8 cellular contexts compared by ENCODE assay signal in the genomic region with DNA sequence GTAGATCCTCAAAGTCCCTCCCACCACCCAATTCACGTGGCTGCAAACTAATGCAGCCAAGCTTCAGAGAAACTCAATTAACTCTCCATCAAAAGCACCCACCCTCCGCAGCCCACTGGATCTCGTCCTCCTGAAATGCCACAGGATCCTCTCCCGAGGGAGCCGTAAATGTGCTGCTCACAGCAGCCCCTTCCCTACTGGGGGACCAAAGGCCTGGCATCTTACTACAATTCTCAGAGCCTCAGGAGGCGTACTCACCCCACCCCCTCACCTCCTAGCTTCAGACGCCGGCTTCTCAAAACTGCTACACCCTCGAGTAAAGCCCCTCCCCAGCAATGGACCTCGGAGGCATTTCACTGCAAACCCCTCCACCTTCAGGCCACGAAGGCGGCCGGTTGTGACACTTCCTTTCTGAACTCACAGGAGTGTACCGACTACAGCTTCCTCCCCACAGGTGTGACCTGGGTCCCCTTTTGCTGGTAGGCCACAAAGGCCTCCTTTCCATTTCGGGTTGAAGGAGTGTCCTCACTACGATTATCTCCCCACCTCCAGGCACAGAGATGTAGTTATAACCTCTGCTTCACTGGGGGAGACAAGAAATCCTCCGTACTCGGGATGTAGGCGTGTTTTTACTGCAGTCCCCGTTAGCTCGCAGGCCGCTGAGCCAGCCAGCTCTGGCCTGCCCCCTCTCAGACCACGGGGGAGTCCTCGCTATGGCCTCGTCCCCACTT. TPM values are rescaled to one million over a fixed set of nuclear protein-coding genes. Genes with fewer than 3 reads are reported as not detected.
A peak's percentile ranks its signal among the peaks of the same experiment; 100 is the strongest.
DNase-seq lines count a peak whose midpoint lies in the region; ATAC-seq lines count a peak whose summit lies in the region.

No MANE protein-coding gene starts in this region.

- peaks cover 41% of the 10 kb centered on the region for H3K4me1 ChIP-seq in mononuclear cell (ENCODE audit: insufficient read depth, low read length)

- peak overlapping the region; percentile 98 for H3K27ac Mint-ChIP-seq in activated CD4-positive, alpha-beta memory T cell treated with anti-CD3 and anti-CD28 coated beads, Interleukin-2, amount 10 ng/mL, durations not matched to agents 7 days and 5 days

- peak overlapping the region; percentile 95 for H3K4me3 Mint-ChIP-seq in activated CD4-positive, alpha-beta memory T cell treated with anti-CD3 and anti-CD28 coated beads, Interleukin-2, amount 10 ng/mL, durations not matched to agents 7 days and 5 days

- peak; percentile 55 for DNase-seq in SIG-M5 treated with dmso at 0.1 percent for 504 hours (lab: John Stamatoyannopoulos, UW; ENCODE audit: unreplicated experiment)
- DNase-seq in SIG-M5 (lab: John Stamatoyannopoulos, UW): no peak
- peak; percentile 15 for DNase-seq in NCI-H510A (lab: John Stamatoyannopoulos, UW)
- peak; percentile 74 for DNase-seq in activated CD4-positive, alpha-beta memory T cell treated with anti-CD3 and anti-CD28 coated beads, Interleukin-2, amount 10 ng/mL, durations not matched to agents 7 days and 5 days
- peak; percentile 69 for DNase-seq in ecto neural progenitor cell (ENCODE audit: low spot score)
- DNase-seq in stimulated activated CD8-positive, alpha-beta memory T cell treated with anti-CD3 and anti-CD28 coated beads, Interleukin-4, amount 100 ng/mL, for 1 hour (ENCODE audit: low read depth in 2 of 2, low spot score in 1 of 2): peak; percentile 19 to 35

- POLR2A ChIA-PET in activated CD4-positive, alpha-beta memory T cell treated with anti-CD3 and anti-CD28 coated beads, Interleukin-2, amount 10 ng/mL, durations not matched to agents 7 days and 5 days (lab: Charles Lee): interaction anchor here (0.7 to 10.3 kb wide), 34 partner anchors 9 to 1671 kb away, joined by 3 to 198 read pairs (median 6); a partner anchor contains a TSS

- no peaks in the 10 kb centered on the region for H3K27me3 Mint-ChIP-seq in activated CD4-positive, alpha-beta memory T cell treated with anti-CD3 and anti-CD28 coated beads, Interleukin-2, amount 10 ng/mL, durations not matched to agents 7 days and 5 days

- H3K9me3 Mint-ChIP-seq in activated CD4-positive, alpha-beta memory T cell treated with anti-CD3 and anti-CD28 coated beads, Interleukin-2, amount 10 ng/mL, durations not matched to agents 7 days and 5 days: no peaks in the 10 kb centered on the region

- CTCF ChIA-PET in activated CD4-positive, alpha-beta memory T cell treated with anti-CD3 and anti-CD28 coated beads, Interleukin-2, amount 10 ng/mL, durations not matched to agents 7 days and 5 days (lab: Charles Lee): interaction anchor here (0.7 to 3.0 kb wide), 9 partner anchors 9 to 1148 kb away, joined by 3 to 24 read pairs (median 3); a partner anchor contains a TSS

- H3K9me3 ChIP-seq in mononuclear cell (ENCODE audit: low read depth, low read length): no peaks in the 10 kb centered on the region

- peak overlapping the region; percentile 82 for H3K4me3 ChIP-seq in mononuclear cell (ENCODE audit: low read length)

- no peaks in the 10 kb centered on the region for H3K27me3 ChIP-seq in mononuclear cell (ENCODE audit: insufficient read depth, low read length)

- peak; percentile 30 for ATAC-seq in HG02943 (IDR thresholded peaks at IDR 0.05; ENCODE audit: low read depth, unreplicated experiment)

- H3K4me1 Mint-ChIP-seq in activated CD4-positive, alpha-beta memory T cell treated with anti-CD3 and anti-CD28 coated beads, Interleukin-2, amount 10 ng/mL, durations not matched to agents 7 days and 5 days: peaks cover 52% of the 10 kb centered on the region

- H3K36me3 Mint-ChIP-seq in activated CD4-positive, alpha-beta memory T cell treated with anti-CD3 and anti-CD28 coated beads, Interleukin-2, amount 10 ng/mL, durations not matched to agents 7 days and 5 days (ENCODE audit: low read depth): peaks cover 51% of the 10 kb centered on the region

RNA-seq across cellular contexts. Expression of a gene that starts 0.7 kb away (rescaled TPM):
- 100 to 1,000 TPM; 239 to 243 TPM for total RNA-seq in activated CD4-positive, alpha-beta memory T cell treated with anti-CD3 and anti-CD28 coated beads, Interleukin-2, amount 10 ng/mL, durations not matched to agents 7 days and 5 days
- 74.5 TPM for total RNA-seq in mononuclear cell

RNA-seq across cellular contexts. Expression of a gene that starts 0.7 kb away (rescaled TPM):
- 100 to 1,000 TPM; 115 to 116 TPM for total RNA-seq in activated CD4-positive, alpha-beta memory T cell treated with anti-CD3 and anti-CD28 coated beads, Interleukin-2, amount 10 ng/mL, durations not matched to agents 7 days and 5 days
- total RNA-seq in mononuclear cell: 55.7 TPM

RNA-seq across cellular contexts. Expression of a gene that starts 35.2 kb away (rescaled TPM):
- total RNA-seq in activated CD4-positive, alpha-beta memory T cell treated with anti-CD3 and anti-CD28 coated beads, Interleukin-2, amount 10 ng/mL, durations not matched to agents 7 days and 5 days: 10 to 100 TPM; 28.3 to 30.8 TPM
- total RNA-seq in mononuclear cell: 7.1 TPM

RNA-seq across cellular contexts. Expression of a gene that starts 35.2 kb away (rescaled TPM):
- 100 to 1,000 TPM in 1 of 2 experiments, 10 to 100 TPM in 1; 98.4 to 114 TPM for total RNA-seq in activated CD4-positive, alpha-beta memory T cell treated with anti-CD3 and anti-CD28 coated beads, Interleukin-2, amount 10 ng/mL, durations not matched to agents 7 days and 5 days
- total RNA-seq in mononuclear cell: 26.1 TPM

RNA-seq across cellular contexts. Expression of a gene that starts 48.3 kb away (rescaled TPM):
- total RNA-seq in activated CD4-positive, alpha-beta memory T cell treated with anti-CD3 and anti-CD28 coated beads, Interleukin-2, amount 10 ng/mL, durations not matched to agents 7 days and 5 days: 1 to 10 TPM; 6.5 to 6.9 TPM
- total RNA-seq in mononuclear cell: 5.9 TPM
